In the genomic region with DNA sequence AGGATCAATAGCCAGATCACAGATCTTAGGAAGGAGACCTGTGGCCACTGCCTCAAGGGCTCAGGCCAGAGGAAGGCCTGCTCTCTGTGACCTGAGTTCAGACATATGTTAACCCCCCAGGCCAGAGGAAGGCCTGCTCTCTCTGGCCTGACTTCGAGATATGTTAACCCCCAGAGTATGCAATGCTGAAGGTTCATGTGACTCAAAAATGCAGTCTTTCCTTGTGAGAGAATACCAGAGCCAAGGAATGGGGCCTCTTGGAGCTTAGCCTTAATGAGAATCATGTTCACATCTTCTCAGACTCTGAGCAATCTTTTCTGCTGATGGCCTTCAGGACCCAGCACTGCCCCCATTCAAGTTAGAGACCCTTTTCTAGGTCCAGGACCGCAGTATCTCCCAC, we compare ENCODE assay signal across 10 cellular contexts. TPM values are rescaled to one million over a fixed set of nuclear protein-coding genes. Genes with fewer than 3 reads are reported as not detected.
DNase-seq lines count a peak whose midpoint lies in the region; ATAC-seq, FAIRE-seq and TF ChIP-seq lines count a peak whose summit lies in the region.
"Had no signal": no experiment of that assay in that cellular context is flagged by ENCODE, and none has a peak within 500 bp of the region (broad histone marks: within the 10 kb centered on the region; RNA-seq: fewer than 3 reads in every experiment).

No MANE protein-coding gene starts in this region.

- H3K4me3 Mint-ChIP-seq in activated CD8-positive, alpha-beta T cell treated with anti-CD3 and anti-CD28 coated beads for 36 hours: no peak overlapping the region
- no peak overlapping the region for H3K4me3 Mint-ChIP-seq in activated CD8-positive, alpha-beta T cell treated with anti-CD3 and anti-CD28 coated beads, Interleukin-2, amount 10 ng/mL, durations not matched to agents 7 days and 5 days
- H3K4me3 Mint-ChIP-seq in T-cell: no peak overlapping the region

- FAIRE-seq in kidney (lab: Jason Lieb, UNC): no peak

- no peaks in the 10 kb centered on the region for H3K9me3 Mint-ChIP-seq in activated CD8-positive, alpha-beta T cell treated with anti-CD3 and anti-CD28 coated beads for 36 hours
- H3K9me3 Mint-ChIP-seq in activated CD8-positive, alpha-beta T cell treated with anti-CD3 and anti-CD28 coated beads, Interleukin-2, amount 10 ng/mL, durations not matched to agents 7 days and 5 days (ENCODE audit: insufficient read depth): peaks cover 4% of the 10 kb centered on the region
- no peaks in the 10 kb centered on the region for H3K9me3 Mint-ChIP-seq in T-cell

- H3K36me3 Mint-ChIP-seq in activated CD8-positive, alpha-beta T cell treated with anti-CD3 and anti-CD28 coated beads for 36 hours (ENCODE audit: low read depth): peaks cover 31% of the 10 kb centered on the region
- no peaks in the 10 kb centered on the region for H3K36me3 Mint-ChIP-seq in activated CD8-positive, alpha-beta T cell treated with anti-CD3 and anti-CD28 coated beads, Interleukin-2, amount 10 ng/mL, durations not matched to agents 7 days and 5 days (ENCODE audit: low read depth)
- peaks cover 41% of the 10 kb centered on the region for H3K36me3 Mint-ChIP-seq in T-cell

- CTCF ChIA-PET in activated CD8-positive, alpha-beta T cell treated with anti-CD3 and anti-CD28 coated beads for 36 hours (lab: Charles Lee): no interaction called here
- CTCF ChIA-PET in activated CD8-positive, alpha-beta T cell treated with anti-CD3 and anti-CD28 coated beads, Interleukin-2, amount 10 ng/mL, durations not matched to agents 7 days and 5 days (lab: Charles Lee): no interaction called here
- CTCF ChIA-PET in T-cell (lab: Charles Lee): no interaction called here

- H3K27me3 Mint-ChIP-seq in activated CD8-positive, alpha-beta T cell treated with anti-CD3 and anti-CD28 coated beads for 36 hours: no peaks in the 10 kb centered on the region
- H3K27me3 Mint-ChIP-seq in activated CD8-positive, alpha-beta T cell treated with anti-CD3 and anti-CD28 coated beads, Interleukin-2, amount 10 ng/mL, durations not matched to agents 7 days and 5 days (ENCODE audit: low read depth): no peaks in the 10 kb centered on the region
- no peaks in the 10 kb centered on the region for H3K27me3 Mint-ChIP-seq in T-cell

- H3K27ac Mint-ChIP-seq in activated CD8-positive, alpha-beta T cell treated with anti-CD3 and anti-CD28 coated beads for 36 hours: peak overlapping the region; percentile 86
- no peak overlapping the region for H3K27ac Mint-ChIP-seq in activated CD8-positive, alpha-beta T cell treated with anti-CD3 and anti-CD28 coated beads, Interleukin-2, amount 10 ng/mL, durations not matched to agents 7 days and 5 days
- no peak overlapping the region for H3K27ac Mint-ChIP-seq in T-cell

- H3K36me3 ChIP-seq in kidney (ENCODE audit: control insufficient read depth in 1 of 2, insufficient read depth in 2 of 2, low read length in 2 of 2): no peaks in the 10 kb centered on the region

- intact Hi-C loops in activated CD8-positive, alpha-beta T cell treated with anti-CD3 and anti-CD28 coated beads for 36 hours (cut with micrococcal nuclease): loop anchor here (5.0 kb wide), 1 partner anchor 34 kb away; no protein-coding TSS in a partner anchor
- intact Hi-C loops in kidney (cut with DNase I): no loop called here

- no peak for DNase-seq in activated CD8-positive, alpha-beta T cell treated with anti-CD3 and anti-CD28 coated beads for 36 hours
- no peak for DNase-seq in activated CD8-positive, alpha-beta T cell treated with anti-CD3 and anti-CD28 coated beads, Interleukin-2, amount 10 ng/mL, durations not matched to agents 7 days and 5 days
- peak; percentile 77 for DNase-seq in amniotic epithelial cell (ENCODE audit: low read depth)
- no peak for DNase-seq in kidney
- DNase-seq in T-cell: no peak
- no peak for DNase-seq in stimulated activated CD4-positive, alpha-beta T cell treated with anti-CD3 and anti-CD28 coated beads, Interleukin-2, amount 100 ng/mL, for 24 hours
- DNase-seq: nucleus accumbens; stimulated activated CD8-positive, alpha-beta memory T cell treated with anti-CD3 and anti-CD28 coated beads, Interleukin-4, amount 100 ng/mL, for 48 hours had no signal

- peaks cover 83% of the 10 kb centered on the region for H3K4me1 Mint-ChIP-seq in activated CD8-positive, alpha-beta T cell treated with anti-CD3 and anti-CD28 coated beads for 36 hours (ENCODE audit: low read depth)
- H3K4me1 Mint-ChIP-seq in activated CD8-positive, alpha-beta T cell treated with anti-CD3 and anti-CD28 coated beads, Interleukin-2, amount 10 ng/mL, durations not matched to agents 7 days and 5 days (ENCODE audit: low read depth): peaks cover 55% of the 10 kb centered on the region
- peaks cover 73 to 82% (median 81%) of the 10 kb centered on the region in 3 donors for H3K4me1 Mint-ChIP-seq in T-cell

- H3K4me3 ChIP-seq in kidney (ENCODE audit: low read length in 2 of 2): no peak overlapping the region

- TF ChIP-seq CTCF in activated CD8-positive, alpha-beta T cell treated with anti-CD3 and anti-CD28 coated beads for 36 hours (IDR thresholded peaks at IDR 0.05): no peak
- TF ChIP-seq CTCF in kidney (IDR thresholded peaks at IDR 0.05; ENCODE audit: borderline replicate concordance, extremely low read depth, insufficient read depth): no peak

- ATAC-seq in activated CD8-positive, alpha-beta T cell treated with anti-CD3 and anti-CD28 coated beads for 36 hours: no peak
- no peak for ATAC-seq in activated CD8-positive, alpha-beta T cell treated with anti-CD3 and anti-CD28 coated beads, Interleukin-2, amount 10 ng/mL, durations not matched to agents 7 days and 5 days
- ATAC-seq in HG02623 (IDR thresholded peaks at IDR 0.05; ENCODE audit: unreplicated experiment) (no peak), T-cell (replicated peaks in 1 of 4) (no peak)

- H3K9me3 ChIP-seq in kidney (ENCODE audit: control insufficient read depth in 1 of 2, low read length in 2 of 2): no peaks in the 10 kb centered on the region

- POLR2A ChIA-PET in activated CD8-positive, alpha-beta T cell treated with anti-CD3 and anti-CD28 coated beads for 36 hours (lab: Charles Lee): interaction anchor here (0.8 kb wide), 1 partner anchor 35 kb away, joined by 3 read pairs; no protein-coding TSS in a partner anchor
- POLR2A ChIA-PET in activated CD8-positive, alpha-beta T cell treated with anti-CD3 and anti-CD28 coated beads, Interleukin-2, amount 10 ng/mL, durations not matched to agents 7 days and 5 days (lab: Charles Lee): no interaction called here
- POLR2A ChIA-PET in T-cell (lab: Charles Lee): no interaction called here

- no peak overlapping the region for H3K9ac ChIP-seq in kidney (ENCODE audit: low read length in 2 of 2)

- peak overlapping the region; percentile 26 to 79 for H3K27ac ChIP-seq in kidney (ENCODE audit: low read depth in 2 of 2, low read length in 2 of 2)
- H3K27ac ChIP-seq in temporal lobe (ENCODE audit: low read depth, low read length): peak overlapping the region; percentile 23

- peaks cover 29 to 32% of the 10 kb centered on the region in 2 donors for H3K4me1 ChIP-seq in kidney (ENCODE audit: control insufficient read depth in 1 of 2, insufficient read depth in 1 of 2, low read depth in 1 of 2, low read length in 2 of 2)

RNA-seq across cellular contexts. Expression of a gene that starts 36.7 kb away (rescaled TPM):
- total RNA-seq in activated CD8-positive, alpha-beta T cell treated with anti-CD3 and anti-CD28 coated beads for 36 hours: 10 to 100 TPM; 15.8 to 16.1 TPM
- total RNA-seq in activated CD8-positive, alpha-beta T cell treated with anti-CD3 and anti-CD28 coated beads, Interleukin-2, amount 10 ng/mL, durations not matched to agents 7 days and 5 days: 10 to 100 TPM; 11.6 to 12.3 TPM
- total RNA-seq in kidney (70.5 TPM), temporal lobe (19.2 TPM), T-cell (10 to 100 TPM; 21.0 to 33.7 (median 28.5) TPM)
- polyA plus RNA-seq in kidney (ENCODE audit: insufficient read depth, low read depth, low replicate concordance): 18.8 TPM
